In the genomic region with DNA sequence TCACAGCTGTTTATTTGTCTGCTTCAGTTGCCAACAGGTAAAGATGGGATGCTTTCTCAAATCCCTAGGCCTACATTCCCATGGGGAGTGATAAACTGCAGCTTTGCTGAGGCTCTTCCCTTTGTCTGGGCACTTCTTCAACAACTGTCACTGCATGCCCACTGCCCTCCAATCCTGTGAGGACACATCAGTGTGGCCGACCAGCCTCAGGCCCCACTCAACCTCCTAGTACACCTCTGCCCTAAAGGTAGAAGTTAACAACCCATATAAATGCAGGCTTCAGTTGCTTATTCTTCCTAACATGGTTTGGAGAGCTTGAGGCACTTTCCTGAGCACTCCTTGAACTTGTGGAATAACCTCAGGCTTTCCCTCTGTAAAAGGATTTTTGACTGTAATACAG, we compare ENCODE assay signal across 5 cellular contexts. TPM values are rescaled to one million over a fixed set of nuclear protein-coding genes. Genes with fewer than 3 reads are reported as not detected.
"Had no signal": no experiment of that assay in that cellular context is flagged by ENCODE, and none has a peak within 500 bp of the region (broad histone marks: within the 10 kb centered on the region; RNA-seq: fewer than 3 reads in every experiment).

No MANE protein-coding gene starts in this region.

- DNase-seq: H9, HCEC 1CT, IMR-90 had no signal

- ATAC-seq: GM23338 had no signal

- H3K27ac Mint-ChIP-seq: GM23338, H9 had no signal

- H3K4me3 Mint-ChIP-seq: GM23338, H9 had no signal

- H3K4me3 ChIP-seq: GM23338 had no signal

- H3K9me3 Mint-ChIP-seq: GM23338, H9 had no signal

RNA-seq across cellular contexts. Expression of gene ROPN1B, which starts 49.6 kb away (rescaled TPM):
- total RNA-seq: GM23338, H1, H9, IMR-90 had no signal
- polyA plus RNA-seq: GM23338, IMR-90 had no signal
